8 cellular contexts compared by ENCODE assay signal in genomic region chr11:10735532-10736465, GRCh38. TPM values are rescaled to one million over a fixed set of nuclear protein-coding genes. Genes with fewer than 3 reads are reported as not detected.
A peak's percentile ranks its signal among the peaks of the same experiment; 100 is the strongest.
DNase-seq lines count a peak whose midpoint lies in the region; ATAC-seq, FAIRE-seq and TF ChIP-seq lines count a peak whose summit lies in the region.

No MANE protein-coding gene starts in this region.

- in situ Hi-C loops in gastrocnemius medialis (cut with MboI; ENCODE audit: low sequenced_read_pairs in 4 of 4), result loop anchor here (5.0 to 25.0 kb wide), 8 partner anchors 113 to 973 kb away; partner anchors contain the start of gene RNF141 (in 2 of the 4)

- POLR2A ChIA-PET in A549 (lab: Yijun Ruan, JAX), result interaction anchor here (0.6 to 0.9 kb wide), 2 partner anchors 195 to 431 kb away, joined by 3 read pairs; partner anchors contain the start of genes ADM and RNF141

- peak; percentile 98 to 99 for ATAC-seq in A549
- ATAC-seq in GM18858 (IDR thresholded peaks at IDR 0.05; ENCODE audit: unreplicated experiment), result peak; percentile 98
- peak; percentile 96 for ATAC-seq in HG03095 (IDR thresholded peaks at IDR 0.05; ENCODE audit: unreplicated experiment)
- peak; percentile 94 to 95 for ATAC-seq in gastrocnemius medialis

- peak; percentile 99 for TF ChIP-seq CTCF in A549 (IDR thresholded peaks at IDR 0.05)
- peak; percentile 99 for TF ChIP-seq CTCF in brain (conservative IDR thresholded peaks at IDR 0.05)
- peak; percentile 97 to 99 (median 98) for TF ChIP-seq CTCF in gastrocnemius medialis (IDR thresholded peaks at IDR 0.05 in 4 of 5, conservative IDR thresholded peaks at IDR 0.05 in 1 of 5)

- peak overlapping the region; percentile 12 to 89 (median 47) for H3K27ac Mint-ChIP-seq in brain

- no peak for TF ChIP-seq EP300 in A549 (IDR thresholded peaks at IDR 0.05)

- H3K4me3 Mint-ChIP-seq in brain, result peak overlapping the region; percentile 67 to 82 (median 69)

- peak overlapping the region; percentile 77 to 88 for H3K27ac ChIP-seq in A549
- H3K27ac ChIP-seq in iPS DF 6.9 (ENCODE audit: low read length), result no peak overlapping the region
- peak overlapping the region; percentile 76 to 81 (median 80) for H3K27ac ChIP-seq in gastrocnemius medialis

- 4% methylated on average over 18 of the region's 20 CpGs for WGBS in A549 (ENCODE audit: missing lambda C conversion rate)
- no CpG with 5 or more reads among the region's 20 CpGs for WGBS in iPS DF 6.9 (ENCODE audit: insufficient coverage, insufficient read length)

- H3K27me3 Mint-ChIP-seq in brain, result peaks cover 23% of the 10 kb centered on the region

- no peaks in the 10 kb centered on the region for H3K36me3 Mint-ChIP-seq in brain

- TF ChIP-seq POLR2A in A549 (IDR thresholded peaks at IDR 0.05; ENCODE audit: low read length) (no peak), gastrocnemius medialis (IDR thresholded peaks at IDR 0.05) (no peak)

- H3K9me3 Mint-ChIP-seq in brain, result peaks cover 0 to 5% (median 0%) of the 10 kb centered on the region in 5 experiments

- CTCF ChIA-PET in A549 (lab: Yijun Ruan, JAX), result interaction anchor here (0.6 to 6.3 kb wide), 61 partner anchors 8 to 977 kb away, joined by 3 to 51 read pairs (median 4); partner anchors contain the start of genes AMPD3, IRAG1 and RNF141

- H3K9me3 ChIP-seq in A549 (no peaks in the 10 kb centered on the region), iPS DF 6.9 (ENCODE audit: control insufficient read depth, insufficient read depth, low read length) (no peaks in the 10 kb centered on the region), gastrocnemius medialis (no peaks in the 10 kb centered on the region)

- peak overlapping the region; percentile 71 for H3K4me2 ChIP-seq in A549

- TF ChIP-seq RAD21 in A549 (conservative IDR thresholded peaks at IDR 0.05 in 1 of 2, IDR thresholded peaks at IDR 0.05 in 1 of 2), result peak; percentile 98 to 100

- H3K27me3 ChIP-seq in iPS DF 6.9 (ENCODE audit: control insufficient read depth, insufficient read depth, low read length) (no peaks in the 10 kb centered on the region), gastrocnemius medialis (no peaks in the 10 kb centered on the region)

- peak; percentile 93 to 97 for DNase-seq in A549 (ENCODE audit: low read depth in 1 of 2, low spot score in 1 of 2)
- peak; percentile 73 for DNase-seq in NCI-H2107 (lab: John Stamatoyannopoulos, UW)
- peak; percentile 95 for DNase-seq in UCSD-AML1 (lab: John Stamatoyannopoulos, UW; ENCODE audit: unreplicated experiment)
- DNase-seq in iPS DF 6.9 (ENCODE audit: low read depth, low spot score), result peak; percentile 82
- DNase-seq in gastrocnemius medialis, result peak; percentile 92 to 94

- H3K4me1 ChIP-seq in A549 (peaks cover 13% of the 10 kb centered on the region), iPS DF 6.9 (ENCODE audit: control insufficient read depth, insufficient read depth, low read length) (no peaks in the 10 kb centered on the region), gastrocnemius medialis (peaks cover 15 to 20% of the 10 kb centered on the region in 2 donors)

- intact Hi-C loops in gastrocnemius medialis (cut with DNase I; ENCODE audit: low total_unique reads), result loop anchor here (1.0 to 10.0 kb wide), 7 partner anchors 111 to 981 kb away; partner anchors contain the start of genes ADM and RNF141

- H3K4me1 Mint-ChIP-seq in brain, result peaks cover 14% of the 10 kb centered on the region

- FAIRE-seq in A549 (lab: Jason Lieb, UNC), result peak; percentile 54

- H3K36me3 ChIP-seq in iPS DF 6.9 (ENCODE audit: control insufficient read depth, insufficient read depth, low read length) (no peaks in the 10 kb centered on the region), gastrocnemius medialis (no peaks in the 10 kb centered on the region)

- H3K4me3 ChIP-seq in A549 (peak overlapping the region; percentile 27), iPS DF 6.9 (ENCODE audit: low read length) (no peak overlapping the region), gastrocnemius medialis (peak overlapping the region in 3 of 4 donors; percentile 19 to 35 (median 30))

TF ChIP-seq in A549, 52 proteins besides CTCF, POLR2A, EP300 and RAD21 (continues in another document):
- TF ChIP-seq ESRRA (IDR thresholded peaks at IDR 0.05; ENCODE audit: borderline replicate concordance, low read length) (no peak), MAFK (IDR thresholded peaks at IDR 0.05; ENCODE audit: partially characterized antibody) (peak; percentile 9), HDAC2 (IDR thresholded peaks at IDR 0.05) (no peak), CHD4 (IDR thresholded peaks at IDR 0.05; ENCODE audit: borderline replicate concordance) (no peak), FOSL2 (IDR thresholded peaks at IDR 0.05) (no peak; the same call in none of the 2 replicates), FOSL2 (CRISPR knock-in tag; IDR thresholded peaks at IDR 0.05) (peak; percentile 91), POLR2AphosphoS2 (conservative IDR thresholded peaks at IDR 0.05; ENCODE audit: low read length) (no peak), KDM5A (IDR thresholded peaks at IDR 0.05) (0 out of 2 replicates have a peak, but pooled peaks have one; percentile 47), CBX2 (IDR thresholded peaks at IDR 0.05; ENCODE audit: borderline replicate concordance, low read depth) (no peak), SMC3 (IDR thresholded peaks at IDR 0.05) (peak; percentile 99), E2F6 (IDR thresholded peaks at IDR 0.05; ENCODE audit: borderline replicate concordance, low read depth) (no peak), MAX (IDR thresholded peaks at IDR 0.05) (peak; percentile 69), NR3C1 (IDR thresholded peaks at IDR 0.05) (no peak), CHD2 (IDR thresholded peaks at IDR 0.05; ENCODE audit: low read length, partially characterized antibody) (no peak), JUN (IDR thresholded peaks at IDR 0.05) (peak; percentile 27 to 64; a peak in 2 of 5 replicates), GATA3 (IDR thresholded peaks at IDR 0.05; ENCODE audit: borderline replicate concordance) (0 out of 2 replicates have a peak, but pooled peaks have one; percentile 39), NPAS2 (CRISPR knock-in tag; IDR thresholded peaks at IDR 0.05; ENCODE audit: borderline replicate concordance) (no peak), CBX8 (IDR thresholded peaks at IDR 0.05) (no peak), BHLHE40 (IDR thresholded peaks at IDR 0.05; ENCODE audit: low read depth, low read length) (0 out of 2 replicates have a peak, but pooled peaks have one; percentile 27), FOSB (CRISPR knock-in tag; IDR thresholded peaks at IDR 0.05) (no peak), HOXB13 (CRISPR knock-in tag; IDR thresholded peaks at IDR 0.05; ENCODE audit: low read depth) (no peak), HOXA7 (CRISPR knock-in tag; IDR thresholded peaks at IDR 0.05) (no peak), ZSCAN20 (CRISPR knock-in tag; IDR thresholded peaks at IDR 0.05) (no peak)
- TF ChIP-seq, protein P1, sequence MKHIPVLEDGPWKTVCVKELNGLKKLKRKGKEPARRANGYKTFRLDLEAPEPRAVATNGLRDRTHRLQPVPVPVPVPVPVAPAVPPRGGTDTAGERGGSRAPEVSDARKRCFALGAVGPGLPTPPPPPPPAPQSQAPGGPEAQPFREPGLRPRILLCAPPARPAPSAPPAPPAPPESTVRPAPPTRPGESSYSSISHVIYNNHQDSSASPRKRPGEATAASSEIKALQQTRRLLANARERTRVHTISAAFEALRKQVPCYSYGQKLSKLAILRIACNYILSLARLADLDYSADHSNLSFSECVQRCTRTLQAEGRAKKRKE (CRISPR knock-in tag; IDR thresholded peaks at IDR 0.05; ENCODE audit: low read depth), result no peak
- TF ChIP-seq, protein P2, sequence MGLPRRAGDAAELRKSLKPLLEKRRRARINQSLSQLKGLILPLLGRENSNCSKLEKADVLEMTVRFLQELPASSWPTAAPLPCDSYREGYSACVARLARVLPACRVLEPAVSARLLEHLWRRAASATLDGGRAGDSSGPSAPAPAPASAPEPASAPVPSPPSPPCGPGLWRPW (IDR thresholded peaks at IDR 0.05), result no peak
- TF ChIP-seq, protein P3, sequence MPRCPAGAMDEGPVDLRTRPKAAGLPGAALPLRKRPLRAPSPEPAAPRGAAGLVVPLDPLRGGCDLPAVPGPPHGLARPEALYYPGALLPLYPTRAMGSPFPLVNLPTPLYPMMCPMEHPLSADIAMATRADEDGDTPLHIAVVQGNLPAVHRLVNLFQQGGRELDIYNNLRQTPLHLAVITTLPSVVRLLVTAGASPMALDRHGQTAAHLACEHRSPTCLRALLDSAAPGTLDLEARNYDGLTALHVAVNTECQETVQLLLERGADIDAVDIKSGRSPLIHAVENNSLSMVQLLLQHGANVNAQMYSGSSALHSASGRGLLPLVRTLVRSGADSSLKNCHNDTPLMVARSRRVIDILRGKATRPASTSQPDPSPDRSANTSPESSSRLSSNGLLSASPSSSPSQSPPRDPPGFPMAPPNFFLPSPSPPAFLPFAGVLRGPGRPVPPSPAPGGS (IDR thresholded peaks at IDR 0.05), result no peak

RNA-seq across cellular contexts. Expression of gene CTR9, which starts 15.2 kb away (rescaled TPM):
- polyA plus RNA-seq in A549 (2011; rRNA removed) (24.8 and 31.2 TPM in 2 replicates), A549 (2017; fragmentation: RNase III; extraction: RNeasy Plus Mini Kit Qiagen cat#74134 plus additional on column Dnase treatment) (30.6 to 35.3 TPM (median 35.0 TPM) in 3 replicates), brain (ENCODE audit: insufficient read depth, low read depth, low replicate concordance) (10.9 TPM)
- 6.4 and 7.1 TPM in 2 replicates for polyA plus RNA-seq in A549 (2012; cell fraction: cytosol; rRNA removed)
- 6.0 and 8.2 TPM in 2 replicates for polyA plus RNA-seq in A549 (2012; cell fraction: nucleus; rRNA removed)
- polyA minus RNA-seq in A549 (2011; rRNA and poly(A)+ RNA removed), result 9.1 and 14.9 TPM in 2 replicates
- total RNA-seq in gastrocnemius medialis, result 10 to 100 TPM; 18.3 to 22.2 (median 20.4) TPM

RNA-seq across cellular contexts. Expression of gene IRAG1, which starts 42.2 kb away (rescaled TPM):
- polyA plus RNA-seq in A549 (2011; rRNA removed) (0.05 TPM in 1 of 2 replicates, not detected in the other), A549 (2017; fragmentation: RNase III; extraction: RNeasy Plus Mini Kit Qiagen cat#74134 plus additional on column Dnase treatment) (0.03 to 0.12 TPM in 2 of 3 replicates, not detected in the other), brain (ENCODE audit: insufficient read depth, low read depth, low replicate concordance) (10.8 TPM)
- polyA plus RNA-seq in A549 (2012; cell fraction: cytosol; rRNA removed), result not detected in 2 replicates
- polyA plus RNA-seq in A549 (2012; cell fraction: nucleus; rRNA removed), result 0.01 TPM in 1 of 2 replicates, not detected in the other
- polyA minus RNA-seq in A549 (2011; rRNA and poly(A)+ RNA removed), result 0.15 TPM in 1 of 2 replicates, not detected in the other
- 1 to 10 TPM; 1.6 to 7.6 (median 3.6) TPM for total RNA-seq in gastrocnemius medialis

Comparison
In these comparisons a context has a peak if more than half of its experiments do, and no peak if none do; other contexts are left out.
1. RNA of gene IRAG1, which starts 42.2 kb away (polyA plus RNA-seq): 10.8 TPM in brain (single experiment); 0.01 to 0.12 TPM in A549; every median in the first group is over 10 times any median in the second.
2. Peak in every context shown above with its lines, with median percentiles within 50 percentile points of each other: ATAC-seq, DNase-seq and CTCF ChIP-seq.